In genomic region chr1:55813619-55814018, GRCh38 we compare ENCODE assay signal across 13 cellular contexts.
DNase-seq lines count a peak whose midpoint lies in the region; ATAC-seq, FAIRE-seq and TF ChIP-seq lines count a peak whose summit lies in the region.
"Had no signal": no experiment of that assay in that cellular context is flagged by ENCODE, and none has a peak within 500 bp of the region (broad histone marks: within the 10 kb centered on the region; RNA-seq: fewer than 3 reads in every experiment).

No MANE protein-coding gene starts in this region.

- H3K36me3 ChIP-seq in IMR-90 (ENCODE audit: control insufficient read depth, insufficient read depth, low read length) (no peaks in the 10 kb centered on the region), left lung (no peaks in the 10 kb centered on the region)

- H3K56ac ChIP-seq in IMR-90 (ENCODE audit: extremely low read depth, insufficient read depth, low read length), result no peak overlapping the region

- DNase-seq in IMR-90, result peak; percentile 82
- DNase-seq in cerebellum (ENCODE audit: low spot score), result peak; percentile 7
- peak in 1 of 2 donors; percentile 34 for DNase-seq in left lung
- DNase-seq in ureter (ENCODE audit: low spot score), result peak; percentile 44
- no peak for DNase-seq in urothelium cell line (ENCODE audit: low spot score)
- DNase-seq: DND-41; NCI-H2081 treated with DMSO at 0.1 percent for 48 hours; stimulated activated naive CD8-positive, alpha-beta T cell treated with anti-CD3 and anti-CD28 coated beads, Interleukin-15, amount 100 ng/mL, for 72 hours had no signal

- intact Hi-C loops in IMR-90 (cut with micrococcal nuclease), result loop anchor here (5.0 kb wide), 1 partner anchor 71 kb away; no protein-coding TSS in a partner anchor
- intact Hi-C loops in left lung (cut with DNase I), result no loop called here

- POLR2A ChIA-PET in IMR-90 (lab: Charles Lee; ENCODE audit: unreplicated experiment), result no interaction called here

- peak overlapping the region in 1 of 2 experiments; percentile 24; a peak in 1 of 4 replicates for H4K8ac ChIP-seq in IMR-90 (ENCODE audit: low read depth in 2 of 2, low read length in 2 of 2)

- no peak overlapping the region for H2AFZ ChIP-seq in IMR-90 (replicated peaks; ENCODE audit: low read length, poor library complexity)

- no peak overlapping the region for H3K4ac ChIP-seq in IMR-90 (ENCODE audit: low read depth, low read length)

- H3K27ac Mint-ChIP-seq in stimulated activated memory B cell treated with anti-CD40 and anti-IgM and Interleukin-4, amounts not matched to agents 10 μg/mL and 1 μg/mL and 100 μg/mL, for 72 hours, result no peak overlapping the region
- H3K27ac Mint-ChIP-seq: dendritic cell treated with granulocyte-macrophage colony-stimulating factor and Interleukin-4, amounts not matched to agents 40 ng/mL and 50 ng/mL, for 4 days; IgD-negative memory B cell; stimulated activated naive CD8-positive, alpha-beta T cell treated with anti-CD3 and anti-CD28 coated beads, Interleukin-15, amount 100 ng/mL, for 72 hours had no signal

- H3K9ac ChIP-seq in IMR-90 (ENCODE audit: low read depth, low read length), result no peak overlapping the region

- peaks cover 3% of the 10 kb centered on the region for H3K9me3 Mint-ChIP-seq in stimulated activated memory B cell treated with anti-CD40 and anti-IgM and Interleukin-4, amounts not matched to agents 10 μg/mL and 1 μg/mL and 100 μg/mL, for 72 hours
- H3K9me3 Mint-ChIP-seq: dendritic cell treated with granulocyte-macrophage colony-stimulating factor and Interleukin-4, amounts not matched to agents 40 ng/mL and 50 ng/mL, for 4 days; stimulated activated naive CD8-positive, alpha-beta T cell treated with anti-CD3 and anti-CD28 coated beads, Interleukin-15, amount 100 ng/mL, for 72 hours had no signal

- CTCF ChIA-PET in IMR-90 (lab: Yijun Ruan, JAX), result no interaction called here

- no peaks in the 10 kb centered on the region for H4K20me1 ChIP-seq in IMR-90 (ENCODE audit: insufficient read depth, low read length)

- H3K36me3 Mint-ChIP-seq in stimulated activated memory B cell treated with anti-CD40 and anti-IgM and Interleukin-4, amounts not matched to agents 10 μg/mL and 1 μg/mL and 100 μg/mL, for 72 hours, result no peaks in the 10 kb centered on the region
- H3K36me3 Mint-ChIP-seq: IgD-negative memory B cell had no signal

- no peaks in the 10 kb centered on the region for H3K27me3 ChIP-seq in IMR-90 (ENCODE audit: control insufficient read depth, insufficient read depth, low read length)
- H3K27me3 ChIP-seq in left lung, result no peaks in the 10 kb centered on the region

- dilution Hi-C loops in IMR-90 (cut with HindIII; ENCODE audit: low sequenced_read_pairs, unreplicated experiment), result no loop called here

- ATAC-seq in IMR-90 (ENCODE audit: low read depth) (peak; percentile 57), left lung (peak; percentile 19), GM21360 (IDR thresholded peaks at IDR 0.05; ENCODE audit: unreplicated experiment) (no peak)
- no peak for ATAC-seq in stimulated activated memory B cell treated with anti-CD40 and anti-IgM and Interleukin-4, amounts not matched to agents 10 μg/mL and 1 μg/mL and 100 μg/mL, for 72 hours
- ATAC-seq: Panc1; stimulated activated naive CD8-positive, alpha-beta T cell treated with anti-CD3 and anti-CD28 coated beads, Interleukin-15, amount 100 ng/mL, for 72 hours had no signal

- no peak overlapping the region for H2BK15ac ChIP-seq in IMR-90 (ENCODE audit: low read depth, low read length)

- no peaks in the 10 kb centered on the region for H3K9me3 ChIP-seq in IMR-90 (ENCODE audit: control insufficient read depth, insufficient read depth, low read length)
- no peaks in the 10 kb centered on the region for H3K9me3 ChIP-seq in left lung

- TF ChIP-seq RAD21 in IMR-90 (IDR thresholded peaks at IDR 0.05; ENCODE audit: low read length), result no peak

- no peak for FAIRE-seq in urothelium cell line (lab: Jason Lieb, UNC)

- in situ Hi-C loops in IMR-90 (cut with MboI; ENCODE audit: low sequenced_read_pairs), result no loop called here

- no CpG with 5 or more reads among the region's 3 CpGs for WGBS in IMR-90 (ENCODE audit: extremely low coverage in 2 of 2, insufficient read length in 1 of 2), 2 experiments

- H2AK9ac ChIP-seq in IMR-90 (replicated peaks; ENCODE audit: low read depth, low read length, poor library complexity), result peak overlapping the region; percentile 68

- 0 out of 2 replicates have a peak overlapping the region, but pooled peaks have one; percentile 9 for H4K91ac ChIP-seq in IMR-90 (ENCODE audit: insufficient read depth, low read depth, low read length)

- H3K18ac ChIP-seq in IMR-90 (ENCODE audit: low read depth, low read length), result no peak overlapping the region

- H3K4me1 Mint-ChIP-seq in stimulated activated memory B cell treated with anti-CD40 and anti-IgM and Interleukin-4, amounts not matched to agents 10 μg/mL and 1 μg/mL and 100 μg/mL, for 72 hours, result no peaks in the 10 kb centered on the region
- H3K4me1 Mint-ChIP-seq: IgD-negative memory B cell; stimulated activated naive CD8-positive, alpha-beta T cell treated with anti-CD3 and anti-CD28 coated beads, Interleukin-15, amount 100 ng/mL, for 72 hours had no signal

- no peak overlapping the region for H2AK5ac ChIP-seq in IMR-90 (ENCODE audit: low read depth, low read length)

- no peaks in the 10 kb centered on the region for H3K79me1 ChIP-seq in IMR-90 (ENCODE audit: low read depth in 1 of 2, low read length in 2 of 2)

- no peak overlapping the region for H2BK5ac ChIP-seq in IMR-90 (ENCODE audit: low read depth, low read length, poor library complexity, severe bottlenecking)

- no peak for TF ChIP-seq POLR2A in IMR-90 (IDR thresholded peaks at IDR 0.05; ENCODE audit: low read depth, low read length)

- H3K4me1 ChIP-seq in IMR-90 (ENCODE audit: control insufficient read depth, insufficient read depth, low read length) (peaks cover 12% of the 10 kb centered on the region), left lung (peaks cover 0 to 6% of the 10 kb centered on the region in 2 donors)

- no peak overlapping the region for H3K23ac ChIP-seq in IMR-90 (ENCODE audit: low read depth, low read length)

- H3K4me3 ChIP-seq in IMR-90 (ENCODE audit: insufficient read depth, low read depth, low read length), result no peak overlapping the region
- no peak overlapping the region for H3K4me3 ChIP-seq in left lung

- 0 out of 2 replicates have a peak overlapping the region, but pooled peaks have one; percentile 57 for H2BK20ac ChIP-seq in IMR-90 (ENCODE audit: low read depth, low read length)

- no peak overlapping the region for H3K4me3 Mint-ChIP-seq in stimulated activated memory B cell treated with anti-CD40 and anti-IgM and Interleukin-4, amounts not matched to agents 10 μg/mL and 1 μg/mL and 100 μg/mL, for 72 hours
- H3K4me3 Mint-ChIP-seq: dendritic cell treated with granulocyte-macrophage colony-stimulating factor and Interleukin-4, amounts not matched to agents 40 ng/mL and 50 ng/mL, for 4 days; IgD-negative memory B cell; stimulated activated naive CD8-positive, alpha-beta T cell treated with anti-CD3 and anti-CD28 coated beads, Interleukin-15, amount 100 ng/mL, for 72 hours had no signal

- no TSS peak for BruUV-seq in IMR-90 (replicated peaks; lab: Mats Ljungman, UMichigan)

- TF ChIP-seq CTCF in IMR-90 (conservative IDR thresholded peaks at IDR 0.05; ENCODE audit: low read depth, low read length), result no peak
- TF ChIP-seq CTCF in left lung (IDR thresholded peaks at IDR 0.05), result no peak

- peak overlapping the region; percentile 32; the same call in 1 of the 2 replicates for H3K14ac ChIP-seq in IMR-90 (replicated peaks; ENCODE audit: low read depth, low read length)

- no peak overlapping the region for H4K5ac ChIP-seq in IMR-90 (ENCODE audit: low read depth, low read length)

- 0 out of 2 replicates have a peak, but pooled peaks cover 6% of the 10 kb centered on the region for H3K9me1 ChIP-seq in IMR-90 (ENCODE audit: insufficient read depth, low read length)

- no peaks in the 10 kb centered on the region for H3K27me3 Mint-ChIP-seq in stimulated activated memory B cell treated with anti-CD40 and anti-IgM and Interleukin-4, amounts not matched to agents 10 μg/mL and 1 μg/mL and 100 μg/mL, for 72 hours
- H3K27me3 Mint-ChIP-seq: dendritic cell treated with granulocyte-macrophage colony-stimulating factor and Interleukin-4, amounts not matched to agents 40 ng/mL and 50 ng/mL, for 4 days; IgD-negative memory B cell had no signal

- 0 out of 2 replicates have a peak overlapping the region, but pooled peaks have one; percentile 3 for H2BK120ac ChIP-seq in IMR-90 (ENCODE audit: low read depth, low read length)

- no peak overlapping the region for H3K4me2 ChIP-seq in IMR-90 (ENCODE audit: low read depth, low read length)

- peak overlapping the region; percentile 8; the same call in 1 of the 2 replicates for H3K27ac ChIP-seq in IMR-90 (ENCODE audit: insufficient read depth, low read length)
- H3K27ac ChIP-seq in left lung, result no peak overlapping the region

TF ChIP-seq in IMR-90, 13 proteins besides CTCF, POLR2A, EP300 and RAD21 (continues in another document):
- TF ChIP-seq SMC3 (IDR thresholded peaks at IDR 0.05; ENCODE audit: low read depth, low read length), result no peak
- TF ChIP-seq RFX5 (IDR thresholded peaks at IDR 0.05; ENCODE audit: low read depth, low read length), result no peak
- TF ChIP-seq ELK1 (IDR thresholded peaks at IDR 0.05; ENCODE audit: borderline replicate concordance, low read depth, low read length), result no peak
- TF ChIP-seq CEBPB (IDR thresholded peaks at IDR 0.05; ENCODE audit: low read depth, low read length), result peak; percentile 95
- no peak for TF ChIP-seq NFE2L2 (IDR thresholded peaks at IDR 0.05; ENCODE audit: low read depth, low read length)
- peak; percentile 41; the same call in 1 of the 2 replicates for TF ChIP-seq USF2 (IDR thresholded peaks at IDR 0.05; ENCODE audit: low read depth, low read length)
- no peak for TF ChIP-seq MAZ (IDR thresholded peaks at IDR 0.05; ENCODE audit: borderline replicate concordance, low read depth, low read length)
- no peak for TF ChIP-seq MXI1 (IDR thresholded peaks at IDR 0.05; ENCODE audit: borderline replicate concordance, low read depth, low read length)

Comparison
In these comparisons a context has a peak if more than half of its experiments do, and no peak if none do; other contexts are left out.
1. ATAC-seq: peak in IMR-90 (single experiment) and left lung (single experiment); none in GM21360 (single experiment) and stimulated activated memory B cell treated with anti-CD40 and anti-IgM and Interleukin-4, amounts not matched to agents 10 μg/mL and 1 μg/mL and 100 μg/mL, for 72 hours (single experiment).